Comparison of ENCODE assay signal across 1 cellular context in genomic region chr5:168423971-168424370, GRCh38.
TF ChIP-seq lines count a peak whose summit lies in the region.

No MANE protein-coding gene starts in this region.

TF ChIP-seq in HepG2, 621 proteins besides CTCF, POLR2A, EP300 and RAD21 (continued from another document):
- TF ChIP-seq ONECUT2 (CRISPR knock-in tag; IDR thresholded peaks at IDR 0.05) (peak; percentile 26; the same call in 1 of the 2 replicates), MAFF (IDR thresholded peaks at IDR 0.05; ENCODE audit: low read depth, low read length) (peak; percentile 5; the same call in 1 of the 2 replicates), JUND (CRISPR knock-in tag; IDR thresholded peaks at IDR 0.05) (no peak), NFKB2 (CRISPR knock-in tag; IDR thresholded peaks at IDR 0.05; ENCODE audit: borderline replicate concordance) (no peak), SPEN (CRISPR knock-in tag; IDR thresholded peaks at IDR 0.05; ENCODE audit: low read depth) (0 out of 2 replicates have a peak, but pooled peaks have one; percentile 31), PATZ1 (CRISPR knock-in tag; IDR thresholded peaks at IDR 0.05) (peak; percentile 50; the same call in 1 of the 2 replicates), MTF2 (CRISPR knock-in tag; IDR thresholded peaks at IDR 0.05; ENCODE audit: borderline replicate concordance) (no peak), IKZF1 (IDR thresholded peaks at IDR 0.05) (no peak), ARHGAP35 (CRISPR knock-in tag; IDR thresholded peaks at IDR 0.05; ENCODE audit: borderline replicate concordance) (no peak), SOX6 (IDR thresholded peaks at IDR 0.05) (no peak), SOX6 (CRISPR knock-in tag; IDR thresholded peaks at IDR 0.05) (0 out of 2 replicates have a peak, but pooled peaks have one; percentile 13), MXI1 (IDR thresholded peaks at IDR 0.05; ENCODE audit: borderline replicate concordance, low read depth, low read length) (no peak), MAFK (conservative IDR thresholded peaks at IDR 0.05 in 1 of 2, IDR thresholded peaks at IDR 0.05 in 1 of 2; ENCODE audit: low read length in 2 of 2) (0 out of 4 replicates have a peak, but pooled peaks of 1 of the 2 experiments have one; percentile 5), ZNF263 (CRISPR knock-in tag; IDR thresholded peaks at IDR 0.05) (peak; percentile 77), HIC2 (CRISPR knock-in tag; IDR thresholded peaks at IDR 0.05; ENCODE audit: low read depth) (no peak), PAXIP1 (CRISPR knock-in tag; conservative IDR thresholded peaks at IDR 0.05) (peak; percentile 57; the same call in 1 of the 2 replicates)
